ENCODE assay signal across 1 cellular context in the genomic region with DNA sequence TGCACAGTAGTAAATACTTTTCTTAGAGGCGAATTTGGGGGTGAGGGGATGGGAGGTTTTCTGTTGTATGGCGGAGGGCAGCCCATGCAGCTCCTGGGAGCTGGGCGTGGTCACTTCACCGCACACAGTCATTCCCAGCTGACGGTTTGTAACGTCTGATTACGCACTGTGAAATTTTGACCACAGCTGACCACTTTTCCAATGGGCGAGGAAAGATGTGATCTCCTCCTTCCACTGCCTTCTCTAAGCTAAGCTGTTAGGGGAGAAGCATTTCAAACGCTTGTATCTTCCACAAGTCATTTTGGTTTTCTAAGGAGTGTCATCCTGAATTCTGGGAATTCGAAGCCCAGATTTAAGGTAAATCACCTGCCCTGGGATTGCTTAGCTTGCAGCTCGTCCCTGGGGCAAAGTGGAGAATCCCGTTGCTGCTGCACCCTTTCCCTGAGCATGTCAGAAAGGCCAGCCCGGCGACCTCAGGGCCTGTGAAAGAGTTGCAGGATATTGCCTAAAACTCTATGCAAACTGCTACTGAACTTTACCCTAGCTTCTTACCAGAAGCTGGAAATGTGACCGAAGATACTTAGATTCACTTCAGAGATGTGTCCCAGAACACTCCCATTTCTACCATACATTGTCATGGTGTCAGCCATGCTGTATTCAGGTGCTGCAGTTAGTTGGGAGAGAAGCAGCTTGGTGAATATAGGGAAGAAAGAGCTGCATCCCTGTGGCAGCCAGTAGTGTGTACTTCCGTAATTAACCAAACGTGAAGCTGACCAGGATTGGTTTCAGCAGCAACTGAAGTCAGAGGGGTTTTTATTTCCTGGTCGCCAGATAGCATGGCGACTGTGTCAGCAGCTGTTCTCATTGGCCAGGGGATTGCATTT.
TF ChIP-seq lines count a peak whose summit lies in the region.

No MANE protein-coding gene starts in this region.

TF ChIP-seq in HepG2, 621 proteins besides CTCF, POLR2A, EP300 and RAD21 (continued from another document):
- TF ChIP-seq, protein P1, sequence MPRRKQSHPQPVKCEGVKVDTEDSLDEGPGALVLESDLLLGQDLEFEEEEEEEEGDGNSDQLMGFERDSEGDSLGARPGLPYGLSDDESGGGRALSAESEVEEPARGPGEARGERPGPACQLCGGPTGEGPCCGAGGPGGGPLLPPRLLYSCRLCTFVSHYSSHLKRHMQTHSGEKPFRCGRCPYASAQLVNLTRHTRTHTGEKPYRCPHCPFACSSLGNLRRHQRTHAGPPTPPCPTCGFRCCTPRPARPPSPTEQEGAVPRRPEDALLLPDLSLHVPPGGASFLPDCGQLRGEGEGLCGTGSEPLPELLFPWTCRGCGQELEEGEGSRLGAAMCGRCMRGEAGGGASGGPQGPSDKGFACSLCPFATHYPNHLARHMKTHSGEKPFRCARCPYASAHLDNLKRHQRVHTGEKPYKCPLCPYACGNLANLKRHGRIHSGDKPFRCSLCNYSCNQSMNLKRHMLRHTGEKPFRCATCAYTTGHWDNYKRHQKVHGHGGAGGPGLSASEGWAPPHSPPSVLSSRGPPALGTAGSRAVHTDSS (CRISPR knock-in tag; conservative IDR thresholded peaks at IDR 0.05), result 0 out of 2 replicates have a peak, but pooled peaks have one; percentile 29
- TF ChIP-seq ZNF83 (CRISPR knock-in tag; IDR thresholded peaks at IDR 0.05; ENCODE audit: borderline replicate concordance) (no peak), KDM5A (IDR thresholded peaks at IDR 0.05; ENCODE audit: borderline replicate concordance, low read length) (no peak), GATAD2A (CRISPR knock-in tag; IDR thresholded peaks at IDR 0.05) (peak; percentile 48; the same call in 1 of the 2 replicates), ZNF598 (CRISPR knock-in tag; IDR thresholded peaks at IDR 0.05; ENCODE audit: borderline replicate concordance) (peak; percentile 26; the same call in 1 of the 2 replicates)
- TF ChIP-seq, protein P2, sequence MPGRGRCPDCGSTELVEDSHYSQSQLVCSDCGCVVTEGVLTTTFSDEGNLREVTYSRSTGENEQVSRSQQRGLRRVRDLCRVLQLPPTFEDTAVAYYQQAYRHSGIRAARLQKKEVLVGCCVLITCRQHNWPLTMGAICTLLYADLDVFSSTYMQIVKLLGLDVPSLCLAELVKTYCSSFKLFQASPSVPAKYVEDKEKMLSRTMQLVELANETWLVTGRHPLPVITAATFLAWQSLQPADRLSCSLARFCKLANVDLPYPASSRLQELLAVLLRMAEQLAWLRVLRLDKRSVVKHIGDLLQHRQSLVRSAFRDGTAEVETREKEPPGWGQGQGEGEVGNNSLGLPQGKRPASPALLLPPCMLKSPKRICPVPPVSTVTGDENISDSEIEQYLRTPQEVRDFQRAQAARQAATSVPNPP (CRISPR knock-in tag; IDR thresholded peaks at IDR 0.05), result no peak
- TF ChIP-seq, protein P3, sequence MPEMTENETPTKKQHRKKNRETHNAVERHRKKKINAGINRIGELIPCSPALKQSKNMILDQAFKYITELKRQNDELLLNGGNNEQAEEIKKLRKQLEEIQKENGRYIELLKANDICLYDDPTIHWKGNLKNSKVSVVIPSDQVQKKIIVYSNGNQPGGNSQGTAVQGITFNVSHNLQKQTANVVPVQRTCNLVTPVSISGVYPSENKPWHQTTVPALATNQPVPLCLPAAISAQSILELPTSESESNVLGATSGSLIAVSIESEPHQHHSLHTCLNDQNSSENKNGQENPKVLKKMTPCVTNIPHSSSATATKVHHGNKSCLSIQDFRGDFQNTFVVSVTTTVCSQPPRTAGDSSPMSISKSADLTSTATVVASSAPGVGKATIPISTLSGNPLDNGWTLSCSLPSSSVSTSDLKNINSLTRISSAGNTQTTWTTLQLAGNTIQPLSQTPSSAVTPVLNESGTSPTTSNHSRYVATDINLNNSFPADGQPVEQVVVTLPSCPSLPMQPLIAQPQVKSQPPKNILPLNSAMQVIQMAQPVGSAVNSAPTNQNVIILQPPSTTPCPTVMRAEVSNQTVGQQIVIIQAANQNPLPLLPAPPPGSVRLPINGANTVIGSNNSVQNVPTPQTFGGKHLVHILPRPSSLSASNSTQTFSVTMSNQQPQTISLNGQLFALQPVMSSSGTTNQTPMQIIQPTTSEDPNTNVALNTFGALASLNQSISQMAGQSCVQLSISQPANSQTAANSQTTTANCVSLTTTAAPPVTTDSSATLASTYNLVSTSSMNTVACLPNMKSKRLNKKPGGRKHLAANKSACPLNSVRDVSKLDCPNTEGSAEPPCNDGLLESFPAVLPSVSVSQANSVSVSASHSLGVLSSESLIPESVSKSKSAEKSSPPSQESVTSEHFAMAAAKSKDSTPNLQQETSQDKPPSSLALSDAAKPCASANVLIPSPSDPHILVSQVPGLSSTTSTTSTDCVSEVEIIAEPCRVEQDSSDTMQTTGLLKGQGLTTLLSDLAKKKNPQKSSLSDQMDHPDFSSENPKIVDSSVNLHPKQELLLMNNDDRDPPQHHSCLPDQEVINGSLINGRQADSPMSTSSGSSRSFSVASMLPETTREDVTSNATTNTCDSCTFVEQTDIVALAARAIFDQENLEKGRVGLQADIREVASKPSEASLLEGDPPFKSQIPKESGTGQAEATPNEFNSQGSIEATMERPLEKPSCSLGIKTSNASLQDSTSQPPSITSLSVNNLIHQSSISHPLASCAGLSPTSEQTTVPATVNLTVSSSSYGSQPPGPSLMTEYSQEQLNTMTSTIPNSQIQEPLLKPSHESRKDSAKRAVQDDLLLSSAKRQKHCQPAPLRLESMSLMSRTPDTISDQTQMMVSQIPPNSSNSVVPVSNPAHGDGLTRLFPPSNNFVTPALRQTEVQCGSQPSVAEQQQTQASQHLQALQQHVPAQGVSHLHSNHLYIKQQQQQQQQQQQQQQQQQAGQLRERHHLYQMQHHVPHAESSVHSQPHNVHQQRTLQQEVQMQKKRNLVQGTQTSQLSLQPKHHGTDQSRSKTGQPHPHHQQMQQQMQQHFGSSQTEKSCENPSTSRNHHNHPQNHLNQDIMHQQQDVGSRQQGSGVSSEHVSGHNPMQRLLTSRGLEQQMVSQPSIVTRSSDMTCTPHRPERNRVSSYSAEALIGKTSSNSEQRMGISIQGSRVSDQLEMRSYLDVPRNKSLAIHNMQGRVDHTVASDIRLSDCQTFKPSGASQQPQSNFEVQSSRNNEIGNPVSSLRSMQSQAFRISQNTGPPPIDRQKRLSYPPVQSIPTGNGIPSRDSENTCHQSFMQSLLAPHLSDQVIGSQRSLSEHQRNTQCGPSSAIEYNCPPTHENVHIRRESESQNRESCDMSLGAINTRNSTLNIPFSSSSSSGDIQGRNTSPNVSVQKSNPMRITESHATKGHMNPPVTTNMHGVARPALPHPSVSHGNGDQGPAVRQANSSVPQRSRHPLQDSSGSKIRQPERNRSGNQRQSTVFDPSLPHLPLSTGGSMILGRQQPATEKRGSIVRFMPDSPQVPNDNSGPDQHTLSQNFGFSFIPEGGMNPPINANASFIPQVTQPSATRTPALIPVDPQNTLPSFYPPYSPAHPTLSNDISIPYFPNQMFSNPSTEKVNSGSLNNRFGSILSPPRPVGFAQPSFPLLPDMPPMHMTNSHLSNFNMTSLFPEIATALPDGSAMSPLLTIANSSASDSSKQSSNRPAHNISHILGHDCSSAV (CRISPR knock-in tag; IDR thresholded peaks at IDR 0.05; ENCODE audit: borderline replicate concordance), result no peak
TF ChIP-seq in HepG2: peak in this region for 51.
